Comparison of ENCODE assay signal across 8 cellular contexts in genomic region chr10:26334932-26335573, GRCh38.
DNase-seq lines count a peak whose midpoint lies in the region; ATAC-seq, FAIRE-seq and TF ChIP-seq lines count a peak whose summit lies in the region.

No MANE protein-coding gene starts in this region.

- H3K4me3 Mint-ChIP-seq in glutamatergic neuron (ENCODE audit: unreplicated experiment): no peak overlapping the region

- DNase-seq in Jurkat, Clone E6-1 (ENCODE audit: low read depth, low spot score): peak; percentile 79
- DNase-seq in SIG-M5 (lab: John Stamatoyannopoulos, UW) (peak; percentile 5), glutamatergic neuron (peak; percentile 55), psoas muscle (no peak), NCI-H1048 (lab: John Stamatoyannopoulos, UW) (no peak)
- DNase-seq in activated effector memory CD4-positive, alpha-beta T cell treated with Interleukin-2 at 50 U/mL for 16 hours: peak; percentile 44

- TF ChIP-seq CTCF in glutamatergic neuron (IDR thresholded peaks at IDR 0.05; ENCODE audit: partially characterized antibody, unreplicated experiment) (peak; percentile 67), psoas muscle (IDR thresholded peaks at IDR 0.05) (peak; percentile 27)

- H3K27me3 Mint-ChIP-seq in glutamatergic neuron (ENCODE audit: unreplicated experiment): peaks cover 3% of the 10 kb centered on the region

- no peaks in the 10 kb centered on the region for H3K9me3 ChIP-seq in psoas muscle

- H3K9me3 Mint-ChIP-seq in glutamatergic neuron (ENCODE audit: unreplicated experiment): peaks cover 10% of the 10 kb centered on the region

- H3K36me3 Mint-ChIP-seq in glutamatergic neuron (ENCODE audit: unreplicated experiment): peaks cover 7% of the 10 kb centered on the region

- H3K4me3 ChIP-seq in Jurkat, Clone E6-1 (ENCODE audit: low read length): peak overlapping the region; percentile 53
- no peak overlapping the region for H3K4me3 ChIP-seq in psoas muscle

- H3K36me3 ChIP-seq in psoas muscle (ENCODE audit: insufficient read depth in 1 of 2, low read depth in 1 of 2): no peaks in the 10 kb centered on the region

- peak; percentile 76 for ATAC-seq in GM21737 (IDR thresholded peaks at IDR 0.05; ENCODE audit: unreplicated experiment)
- ATAC-seq in psoas muscle: no peak

- no peaks in the 10 kb centered on the region for H3K27me3 ChIP-seq in psoas muscle (ENCODE audit: insufficient read depth in 3 of 3, low read length in 2 of 3)

- H3K27ac ChIP-seq in psoas muscle: no peak overlapping the region

- no peaks in the 10 kb centered on the region for H3K4me1 ChIP-seq in psoas muscle

- 12 to 15% (median 13%) methylated on average over 7 of the region's 7 CpGs for WGBS in psoas muscle, 3 donors

- H3K4me1 Mint-ChIP-seq in glutamatergic neuron (ENCODE audit: low read depth, unreplicated experiment): no peaks in the 10 kb centered on the region

- FAIRE-seq in G401.6 (lab: Jason Lieb, UNC): peak; percentile 70

- H3K27ac Mint-ChIP-seq in glutamatergic neuron (ENCODE audit: unreplicated experiment): no peak overlapping the region

- intact Hi-C loops in psoas muscle (cut with DNase I): no loop called here

Comparison
In these comparisons a context has a peak if more than half of its experiments do, and no peak if none do; other contexts are left out.
1. DNase-seq: peak in Jurkat, Clone E6-1 (single experiment), SIG-M5 (single experiment), activated effector memory CD4-positive, alpha-beta T cell treated with Interleukin-2 at 50 U/mL for 16 hours (single experiment) and glutamatergic neuron (single experiment); none in psoas muscle (0 of 2) and NCI-H1048 (single experiment).